ENCODE assay signal across 29 cellular contexts in the genomic region with DNA sequence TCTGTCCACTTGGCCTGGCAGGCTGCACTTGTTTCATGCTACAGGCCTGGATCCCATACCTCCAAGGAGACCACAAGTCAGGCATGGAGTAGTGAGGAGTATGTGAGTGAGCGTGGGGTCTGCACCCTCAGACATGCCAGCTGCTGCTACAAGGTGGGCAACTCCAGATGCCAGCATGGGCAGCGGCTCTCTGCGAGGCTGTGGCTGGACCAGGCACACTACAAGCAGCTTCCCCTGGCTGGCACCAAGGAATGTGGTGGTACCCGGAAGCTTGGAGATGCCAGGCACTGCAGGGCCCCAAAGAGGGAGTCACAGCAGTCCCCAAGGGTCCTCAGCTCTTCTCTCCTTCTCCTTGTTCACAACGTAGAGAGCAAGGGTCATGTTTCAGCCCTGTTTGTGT. TPM values are rescaled to one million over a fixed set of nuclear protein-coding genes. Genes with fewer than 3 reads are reported as not detected.
DNase-seq lines count a peak whose midpoint lies in the region; ATAC-seq, FAIRE-seq and TF ChIP-seq lines count a peak whose summit lies in the region.
"Had no signal": no experiment of that assay in that cellular context is flagged by ENCODE, and none has a peak within 500 bp of the region (broad histone marks: within the 10 kb centered on the region; RNA-seq: fewer than 3 reads in every experiment).

No MANE protein-coding gene starts in this region.

- no peak overlapping the region for H3T11ph ChIP-seq in H9 (ENCODE audit: low read length)

- H3K4me1 ChIP-seq in H9 (ENCODE audit: insufficient read depth, low read length) (no peaks in the 10 kb centered on the region), H1 (replicated peaks in 1 of 4; ENCODE audit: control insufficient read depth in 3 of 4, insufficient read depth in 4 of 4, low read length in 3 of 4) (no peaks in the 10 kb centered on the region), kidney (ENCODE audit: control insufficient read depth in 1 of 2, insufficient read depth in 1 of 2, low read depth in 1 of 2, low read length in 2 of 2) (no peaks in the 10 kb centered on the region), neuronal stem cell (ENCODE audit: control insufficient read depth in 2 of 2, insufficient read depth in 1 of 2, low read depth in 1 of 2, low read length in 2 of 2) (no peaks in the 10 kb centered on the region)
- H3K4me1 ChIP-seq: A549, BE2C, BLaER1 had no signal

- no peaks in the 10 kb centered on the region for H3K9me3 Mint-ChIP-seq in H9

- ATAC-seq in HG02763 (IDR thresholded peaks at IDR 0.05; ENCODE audit: unreplicated experiment) = no peak
- ATAC-seq: A549, GM12878 had no signal

- H2AFZ ChIP-seq in H9 (ENCODE audit: low read length) (no peak overlapping the region), H1 (ENCODE audit: low read length) (no peak overlapping the region), neuronal stem cell (ENCODE audit: low read length) (no peak overlapping the region)

- no peak overlapping the region for H3K27ac ChIP-seq in H9 (ENCODE audit: insufficient read length, low read depth, low read length)
- H3K27ac ChIP-seq in H1 (ENCODE audit: low read depth, low read length) = no peak overlapping the region
- no peak overlapping the region for H3K27ac ChIP-seq in kidney (ENCODE audit: low read depth in 2 of 2, low read length in 2 of 2)
- no peak overlapping the region for H3K27ac ChIP-seq in neuronal stem cell (replicated peaks; ENCODE audit: low read length)
- H3K27ac ChIP-seq: 22Rv1, A549, BLaER1 had no signal

- no peak overlapping the region for H3K23ac ChIP-seq in H9 (ENCODE audit: insufficient read length, low read depth, low read length)
- no peak overlapping the region for H3K23ac ChIP-seq in H1 (ENCODE audit: insufficient read length)
- H3K23ac ChIP-seq in neuronal stem cell (ENCODE audit: low read depth, low read length, poor library complexity) = no peak overlapping the region

- TF ChIP-seq RAD21 in H1 (IDR thresholded peaks at IDR 0.05 in 1 of 2, conservative IDR thresholded peaks at IDR 0.05 in 1 of 2; ENCODE audit: low read depth in 2 of 2, low read length in 2 of 2) = no peak

- H2BK120ac ChIP-seq in H9 (ENCODE audit: low read depth, low read length, poor library complexity, severe bottlenecking) = no peak overlapping the region
- H2BK120ac ChIP-seq in H1 (replicated peaks; ENCODE audit: low read depth, low read length) = no peak overlapping the region
- H2BK120ac ChIP-seq in neuronal stem cell (ENCODE audit: low read depth, low read length) = no peak overlapping the region

- H3K79me2 ChIP-seq in H9 (ENCODE audit: insufficient read depth, low read length) (no peaks in the 10 kb centered on the region), H1 (ENCODE audit: control insufficient read depth in 1 of 2, insufficient read depth in 2 of 2, low read length in 2 of 2) (no peaks in the 10 kb centered on the region)

- no peak overlapping the region for H2BK20ac ChIP-seq in H9 (ENCODE audit: low read depth, low read length, poor library complexity, severe bottlenecking)
- H2BK20ac ChIP-seq in H1 (ENCODE audit: low read length) = no peak overlapping the region

- FAIRE-seq in H1 (lab: Jason Lieb, UNC) (no peak), kidney (lab: Jason Lieb, UNC) (no peak)
- FAIRE-seq: A549, GM12878, GM12892, GM18507 had no signal

- H4K5ac ChIP-seq in H9 (ENCODE audit: insufficient read length, low read depth, low read length) (no peak overlapping the region), H1 (ENCODE audit: insufficient read length, low read depth, low read length) (no peak overlapping the region)

- POLR2A ChIA-PET in H1 (lab: Charles Lee; ENCODE audit: partially characterized antibody) = interaction anchor here (0.9 kb wide), 1 partner anchor 10 kb away, joined by 3 read pairs; no protein-coding TSS in a partner anchor

- no peak overlapping the region for H3K4ac ChIP-seq in H9 (ENCODE audit: low read depth, low read length)
- no peak overlapping the region for H3K4ac ChIP-seq in H1 (replicated peaks; ENCODE audit: insufficient read length, low read depth, low read length)
- no peak overlapping the region for H3K4ac ChIP-seq in neuronal stem cell (ENCODE audit: low read length)

- no peaks in the 10 kb centered on the region for H3K23me2 ChIP-seq in H9 (ENCODE audit: insufficient read length, low read depth, low read length, poor library complexity, severe bottlenecking)
- no peaks in the 10 kb centered on the region for H3K23me2 ChIP-seq in H1 (ENCODE audit: low read depth, low read length)

- no peaks in the 10 kb centered on the region for H3K36me3 ChIP-seq in H1 (ENCODE audit: control insufficient read depth in 2 of 4, insufficient read depth in 4 of 4, low read length in 3 of 4)
- H3K36me3 ChIP-seq in kidney (ENCODE audit: control insufficient read depth in 1 of 2, insufficient read depth in 2 of 2, low read length in 2 of 2) = no peaks in the 10 kb centered on the region
- no peaks in the 10 kb centered on the region for H3K36me3 ChIP-seq in neuronal stem cell (replicated peaks in 1 of 2; ENCODE audit: control insufficient read depth in 2 of 2, insufficient read depth in 2 of 2, low read length in 2 of 2)
- H3K36me3 ChIP-seq: BE2C, BLaER1 had no signal

- no peaks in the 10 kb centered on the region for H3K4me1 Mint-ChIP-seq in H9
- H3K4me1 Mint-ChIP-seq: CD14-positive monocyte; CD4-positive, alpha-beta memory T cell; CD4-positive, CD25-positive, alpha-beta regulatory T cell; CD8-positive, alpha-beta memory T cell had no signal

- H4K8ac ChIP-seq in H9 (replicated peaks; ENCODE audit: insufficient read length, low read depth, low read length) = no peak overlapping the region
- H4K8ac ChIP-seq in H1 (ENCODE audit: extremely low read depth, insufficient read depth, low read length) = no peak overlapping the region
- no peak overlapping the region for H4K8ac ChIP-seq in neuronal stem cell (ENCODE audit: low read depth, low read length)

- no peak overlapping the region for H2BK5ac ChIP-seq in H9 (ENCODE audit: insufficient read length, low read length)
- no peak overlapping the region for H2BK5ac ChIP-seq in H1 (ENCODE audit: low read depth, low read length)
- H2BK5ac ChIP-seq in neuronal stem cell (ENCODE audit: low read length) = no peak overlapping the region

- H3K18ac ChIP-seq in H9 (ENCODE audit: insufficient read length, low read depth, low read length) (no peak overlapping the region), H1 (ENCODE audit: extremely low read depth, low read length) (no peak overlapping the region), neuronal stem cell (ENCODE audit: low read length) (no peak overlapping the region)

- no peak overlapping the region for H2BK12ac ChIP-seq in H9 (ENCODE audit: insufficient read length, low read depth, low read length)
- no peak overlapping the region for H2BK12ac ChIP-seq in H1 (ENCODE audit: low read depth, low read length)
- H2BK12ac ChIP-seq in neuronal stem cell (ENCODE audit: low read length) = no peak overlapping the region

- WGBS in H9 (ENCODE audit: extremely low coverage, insufficient read length, low lambda C conversion rate) = no CpG with 5 or more reads among the region's 5 CpGs
- 95% methylated on average over 5 of the region's 5 CpGs; no CpG with 5 or more reads in 1 of the 2 experiments for WGBS in H1 (ENCODE audit: extremely low coverage in 1 of 2, insufficient coverage in 1 of 2, insufficient read length in 1 of 2, insufficient replicate concordance in 2 of 2, low coverage in 1 of 2, low lambda C conversion rate in 2 of 2, missing lambda C conversion rate in 1 of 2), 2 experiments
- no CpG with 5 or more reads among the region's 5 CpGs for WGBS in neuronal stem cell (ENCODE audit: extremely low coverage in 2 of 2, insufficient read length in 2 of 2, insufficient replicate concordance in 1 of 2), 2 donors

- H2BK15ac ChIP-seq in H9 (ENCODE audit: low read depth, low read length) (no peak overlapping the region), H1 (ENCODE audit: low read length) (no peak overlapping the region), neuronal stem cell (ENCODE audit: low read length) (no peak overlapping the region)

- H3K27me3 ChIP-seq in H9 (ENCODE audit: insufficient read depth, low read length) = no peaks in the 10 kb centered on the region
- no peaks in the 10 kb centered on the region for H3K27me3 ChIP-seq in H1 (replicated peaks in 1 of 4; ENCODE audit: control insufficient read depth in 3 of 4, extremely low read depth in 1 of 4, insufficient read depth in 3 of 4, low read length in 3 of 4)
- H3K27me3 ChIP-seq in neuronal stem cell (ENCODE audit: control insufficient read depth in 3 of 3, insufficient read depth in 3 of 3, low read depth in 1 of 3, low read length in 3 of 3) = no peaks in the 10 kb centered on the region
- H3K27me3 ChIP-seq: BE2C, BLaER1 had no signal

- no peaks in the 10 kb centered on the region; the same call in 1 of the 2 replicates for H3K27me3 Mint-ChIP-seq in H9 (ENCODE audit: low read depth)
- H3K27me3 Mint-ChIP-seq: CD4-positive, alpha-beta memory T cell; CD4-positive, CD25-positive, alpha-beta regulatory T cell; CD8-positive, alpha-beta memory T cell had no signal

- no peak overlapping the region for H3K27ac Mint-ChIP-seq in H9
- H3K27ac Mint-ChIP-seq: CD14-positive monocyte; CD4-positive, alpha-beta memory T cell; CD4-positive, CD25-positive, alpha-beta regulatory T cell; CD8-positive, alpha-beta memory T cell had no signal

- H3K36me3 Mint-ChIP-seq in H9 (ENCODE audit: insufficient read depth in 1 of 3, low read depth in 3 of 3) = no peaks in the 10 kb centered on the region
- H3K36me3 Mint-ChIP-seq: CD14-positive monocyte; CD4-positive, alpha-beta memory T cell; CD4-positive, CD25-positive, alpha-beta regulatory T cell; CD8-positive, alpha-beta memory T cell had no signal

- no peak overlapping the region for H3K9ac ChIP-seq in H9 (ENCODE audit: extremely low read depth, insufficient read length, low read length)
- H3K9ac ChIP-seq in H1 (replicated peaks in 1 of 4; ENCODE audit: extremely low read depth in 1 of 4, low read depth in 3 of 4, low read length in 3 of 4) = no peak overlapping the region
- H3K9ac ChIP-seq in kidney (ENCODE audit: low read length in 2 of 2) = no peak overlapping the region
- H3K9ac ChIP-seq in neuronal stem cell (ENCODE audit: low read depth, low read length, poor library complexity) = peak overlapping the region; percentile 38
- H3K9ac ChIP-seq: BLaER1 had no signal

- H3K9me3 ChIP-seq in H9 (ENCODE audit: control insufficient read depth, low read depth, low read length) = no peaks in the 10 kb centered on the region
- H3K9me3 ChIP-seq in H1 (ENCODE audit: insufficient read depth in 2 of 2, low read depth in 1 of 2, low read length in 1 of 2) = no peaks in the 10 kb centered on the region
- H3K9me3 ChIP-seq in kidney (ENCODE audit: control insufficient read depth in 1 of 2, low read length in 2 of 2) = no peaks in the 10 kb centered on the region
- no peaks in the 10 kb centered on the region for H3K9me3 ChIP-seq in neuronal stem cell (replicated peaks in 1 of 2; ENCODE audit: control insufficient read depth in 2 of 2, insufficient read depth in 1 of 2, low read depth in 1 of 2, low read length in 2 of 2)
- H3K9me3 ChIP-seq: A549, BE2C had no signal

- H4K20me1 ChIP-seq in H9 (ENCODE audit: control insufficient read depth, insufficient read depth, insufficient read length) = no peaks in the 10 kb centered on the region
- H4K20me1 ChIP-seq in H1 (replicated peaks in 1 of 2; ENCODE audit: control insufficient read depth in 1 of 2, insufficient read depth in 2 of 2, low read length in 2 of 2) = no peaks in the 10 kb centered on the region
- H4K20me1 ChIP-seq: BLaER1 had no signal

- H3K14ac ChIP-seq in H9 (ENCODE audit: insufficient read depth, low read length) (no peak overlapping the region), H1 (ENCODE audit: insufficient read length) (no peak overlapping the region), neuronal stem cell (ENCODE audit: low read length) (peak overlapping the region; percentile 40)

- TF ChIP-seq POLR2A in H1 (IDR thresholded peaks at IDR 0.05; ENCODE audit: control extremely low read depth in 1 of 2, low read depth in 2 of 2, low read length in 2 of 2) = no peak

- intact Hi-C loops in kidney (cut with DNase I) = no loop called here

- TF ChIP-seq CTCF in H9 (conservative IDR thresholded peaks at IDR 0.05) = no peak
- no peak for TF ChIP-seq CTCF in H1 (IDR thresholded peaks at IDR 0.05; ENCODE audit: control extremely low read depth in 1 of 3, insufficient read depth in 1 of 3, low read depth in 1 of 3, low read length in 3 of 3)
- no peak for TF ChIP-seq CTCF in kidney (IDR thresholded peaks at IDR 0.05; ENCODE audit: borderline replicate concordance, extremely low read depth, insufficient read depth)

- H3K56ac ChIP-seq in H9 (ENCODE audit: insufficient read length, low read depth, low read length) = no peak overlapping the region
- no peak overlapping the region for H3K56ac ChIP-seq in H1 (replicated peaks; ENCODE audit: insufficient read length, low read depth, low read length)

- DNase-seq in H9 (peak; percentile 11), H1 (ENCODE audit: low read depth in 1 of 2, low spot score in 2 of 2) (no peak), kidney (peak; percentile 57), neuronal stem cell (ENCODE audit: low spot score) (no peak), AML-193 (lab: John Stamatoyannopoulos, UW) (no peak)
- no peak for DNase-seq in activated naive CD4-positive, alpha-beta T cell treated with anti-CD3 and anti-CD28 coated beads, Interleukin-2, amount 50 U/mL, for 16 hours
- DNase-seq: BE2C; C1 segment of cervical spinal cord; CD4-positive, alpha-beta memory T cell; CD4-positive, CD25-positive, alpha-beta regulatory T cell; CD8-positive, alpha-beta memory T cell; COR-L47; DMS 273 treated with DMSO at 0.1 percent for 48 hours; DMS153; DMS53; DMS79; DND-41; EL; GDM1 had no signal

- H4K91ac ChIP-seq in H9 (ENCODE audit: insufficient read length, low read depth, low read length) (no peak overlapping the region), H1 (replicated peaks; ENCODE audit: insufficient read length, low read length) (peak overlapping the region; percentile 30), neuronal stem cell (ENCODE audit: low read depth, low read length, poor library complexity) (no peak overlapping the region)

- H2AK5ac ChIP-seq in H9 (ENCODE audit: insufficient read length, low read length) (no peak overlapping the region), H1 (ENCODE audit: low read depth, low read length) (no peak overlapping the region), neuronal stem cell (ENCODE audit: low read depth, low read length) (no peak overlapping the region)

- CTCF ChIA-PET in H1 (lab: Charles Lee; ENCODE audit: partially characterized antibody) = interaction anchor here (0.7 to 5.5 kb wide), 9 partner anchors 10 to 285 kb away, joined by 3 to 23 read pairs (median 3); no protein-coding TSS in a partner anchor

- TF ChIP-seq EP300 in H1 (IDR thresholded peaks at IDR 0.05; ENCODE audit: borderline replicate concordance in 1 of 2, low read depth in 2 of 2, low read length in 2 of 2) = no peak

- H3K79me1 ChIP-seq in H9 (ENCODE audit: insufficient read depth, low read depth, low read length, poor library complexity, severe bottlenecking) (no peaks in the 10 kb centered on the region), H1 (ENCODE audit: low read depth, low read length) (no peaks in the 10 kb centered on the region), neuronal stem cell (ENCODE audit: low read depth, low read length) (no peaks in the 10 kb centered on the region)

- H3K4me2 ChIP-seq in H9 (ENCODE audit: insufficient read depth, insufficient read length, low read length) = no peak overlapping the region
- H3K4me2 ChIP-seq in H1 (ENCODE audit: insufficient read depth in 1 of 2, low read depth in 2 of 2, low read length in 2 of 2) = no peak overlapping the region
- H3K4me2 ChIP-seq in neuronal stem cell (ENCODE audit: insufficient read depth, low read length, poor library complexity, severe bottlenecking) = no peak overlapping the region
- H3K4me2 ChIP-seq: A549, BLaER1 had no signal

- no peak overlapping the region for H3K4me3 ChIP-seq in H1 (ENCODE audit: extremely low read depth in 1 of 4, insufficient read depth in 2 of 4, low read depth in 3 of 4, low read length in 4 of 4)
- H3K4me3 ChIP-seq in kidney (ENCODE audit: low read length in 2 of 2) = no peak overlapping the region
- H3K4me3 ChIP-seq in neuronal stem cell (ENCODE audit: low read length in 2 of 2) = no peak overlapping the region
- H3K4me3 ChIP-seq: A549, BLaER1, GM12878 had no signal

- no peak overlapping the region for H3K4me3 Mint-ChIP-seq in H9
- H3K4me3 Mint-ChIP-seq: CD14-positive monocyte; CD4-positive, alpha-beta memory T cell; CD4-positive, CD25-positive, alpha-beta regulatory T cell; CD8-positive, alpha-beta memory T cell had no signal

RNA-seq across cellular contexts. Expression of a gene that starts 16.1 kb away (rescaled TPM):
- 0.22 and 0.24 TPM in 2 replicates for total RNA-seq in H9 (2021)
- 0.65 and 0.86 TPM in 2 replicates for total RNA-seq in H1 (2021; fragmentation: NEBNext Ultra II Directional; extraction: Animal tissue kit (Norgen Biotek cat#: 25700))
- polyA plus RNA-seq in H1 (2011; rRNA removed) = 0.19 and 0.21 TPM in 2 replicates
- polyA plus RNA-seq in H1 (2011; cell fraction: cytosol; rRNA removed) = 0.17 TPM
- polyA plus RNA-seq in H1 (2011; cell fraction: nucleus; rRNA removed) = 0.29 TPM
- polyA plus RNA-seq in H1 (2012, experiment 1 of 2) = 0.13 to 0.59 TPM (median 0.18 TPM) in 4 replicates
- polyA plus RNA-seq in H1 (2012, experiment 2 of 2) = 0.68 TPM
- polyA plus RNA-seq in H1 (2013, experiment 1 of 2) = 0.34 TPM
- 0.66 TPM for polyA plus RNA-seq in H1 (2013, experiment 2 of 2)
- 0.69 and 1.5 TPM in 2 replicates for polyA minus RNA-seq in H1 (2011; rRNA and poly(A)+ RNA removed)
- 0.15 TPM for polyA minus RNA-seq in H1 (2011; cell fraction: cytosol; rRNA and poly(A)+ RNA removed)
- polyA minus RNA-seq in H1 (2011; cell fraction: nucleus; rRNA and poly(A)+ RNA removed) = 0.40 TPM
- total RNA-seq in kidney = 6.9 TPM
- polyA plus RNA-seq in kidney (ENCODE audit: insufficient read depth, low read depth, low replicate concordance) = 3.7 TPM
- polyA plus RNA-seq in neuronal stem cell (2013, experiment 1 of 2) = 1.1 TPM
- polyA plus RNA-seq in neuronal stem cell (2013, experiment 2 of 2) = 2.7 TPM
- total RNA-seq: A172; CD4-positive, alpha-beta memory T cell; CD4-positive, CD25-positive, alpha-beta regulatory T cell; CD8-positive, alpha-beta memory T cell; G401 had no signal
- polyA plus RNA-seq: CD14-positive monocyte; CD4-positive, alpha-beta memory T cell; CD4-positive, CD25-positive, alpha-beta regulatory T cell; CD8-positive, alpha-beta memory T cell had no signal

Comparison
In these comparisons a context has a peak if more than half of its experiments do, and no peak if none do; other contexts are left out.
1. DNase-seq: peak in H9 (single experiment) and kidney (single experiment); none in H1 (0 of 2), neuronal stem cell (single experiment), AML-193 (0 of 2) and activated naive CD4-positive, alpha-beta T cell treated with anti-CD3 and anti-CD28 coated beads, Interleukin-2, amount 50 U/mL, for 16 hours (single experiment).